In genomic region chr3:54262541-54262940, GRCh38 we compare ENCODE assay signal across 17 cellular contexts.
"Had no signal": no experiment of that assay in that cellular context is flagged by ENCODE, and none has a peak within 500 bp of the region (broad histone marks: within the 10 kb centered on the region; RNA-seq: fewer than 3 reads in every experiment).

No MANE protein-coding gene starts in this region.

- DNase-seq: activated CD4-positive, alpha-beta T cell treated with anti-CD3 and anti-CD28 coated beads for 4 hours; activated CD8-positive, alpha-beta memory T cell treated with anti-CD3 and anti-CD28 coated beads, Interleukin-2, amount 50 U/mL, for 4 hours; activated CD8-positive, alpha-beta T cell treated with anti-CD3 and anti-CD28 coated beads for 36 hours; activated gamma-delta T cell treated with Interleukin-2 at 50 U/mL for 16 hours; activated naive CD8-positive, alpha-beta T cell treated with anti-CD3 and anti-CD28 coated beads, Interleukin-2, amount 10 ng/mL, durations not matched to agents 7 days and 5 days; activated T-cell treated with anti-CD3 and anti-CD28 coated beads, Interleukin-2, amount 50 U/mL, for 72 hours; anterior cingulate cortex; cerebellar nuclear complex; effector memory CD8-positive, alpha-beta T cell; gastrocnemius medialis; kidney; left ventricle myocardium inferior; mesendoderm; stimulated activated CD4-positive, alpha-beta T cell treated with anti-CD3 and anti-CD28 coated beads, Interleukin-12 subunit alpha, Interleukin-12 subunit beta, amount 100 ng/mL, for 4 hours; stimulated activated naive CD4-positive, alpha-beta T cell treated with Interleukin-2 at 50 U/mL for 16 hours had no signal

- H3K4me3 ChIP-seq: gastrocnemius medialis, left ventricle myocardium inferior, suprapubic skin had no signal

- ATAC-seq: activated CD8-positive, alpha-beta T cell treated with anti-CD3 and anti-CD28 coated beads for 36 hours; activated T-cell treated with anti-CD3 and anti-CD28 coated beads, Interleukin-2, amount 50 U/mL, for 72 hours; effector memory CD8-positive, alpha-beta T cell; gastrocnemius medialis had no signal

- H3K27me3 ChIP-seq: gastrocnemius medialis, suprapubic skin had no signal

- H3K9me3 ChIP-seq: gastrocnemius medialis, left ventricle myocardium inferior, suprapubic skin had no signal

- H3K36me3 ChIP-seq: gastrocnemius medialis, left ventricle myocardium inferior, suprapubic skin had no signal

- H3K4me1 ChIP-seq: suprapubic skin had no signal

- H3K27ac ChIP-seq: epithelial cell of prostate, gastrocnemius medialis, left ventricle myocardium inferior, suprapubic skin had no signal
